Comparison of ENCODE assay signal across 16 cellular contexts in genomic region chr20:45948261-45948733, GRCh38. TPM values are rescaled to one million over a fixed set of nuclear protein-coding genes. Genes with fewer than 3 reads are reported as not detected.
DNase-seq lines count a peak whose midpoint lies in the region; ATAC-seq, FAIRE-seq and TF ChIP-seq lines count a peak whose summit lies in the region.
"Had no signal": no experiment of that assay in that cellular context is flagged by ENCODE, and none has a peak within 500 bp of the region (broad histone marks: within the 10 kb centered on the region; RNA-seq: fewer than 3 reads in every experiment).

No MANE protein-coding gene starts in this region.

- peaks cover 17% of the 10 kb centered on the region for H3K4me1 ChIP-seq in BLaER1
- H3K4me1 ChIP-seq in HEK293 (ENCODE audit: control insufficient read depth, insufficient read depth, low read length), result no peaks in the 10 kb centered on the region
- H3K4me1 ChIP-seq in GM12878 (ENCODE audit: control insufficient read depth, insufficient read depth, low read length), result peaks cover 3% of the 10 kb centered on the region; the same call in 1 of the 2 replicates
- H3K4me1 ChIP-seq in osteoblast (ENCODE audit: insufficient read depth, low read length), result peaks cover 13% of the 10 kb centered on the region
- H3K4me1 ChIP-seq in CD4-positive, alpha-beta memory T cell (ENCODE audit: insufficient read depth, low read length), result peaks cover 8% of the 10 kb centered on the region
- H3K4me1 ChIP-seq in testis, result peaks cover 18% of the 10 kb centered on the region

- no peaks in the 10 kb centered on the region for H3K27me3 Mint-ChIP-seq in CD4-positive, alpha-beta memory T cell
- H3K27me3 Mint-ChIP-seq: activated naive CD8-positive, alpha-beta T cell had no signal

- peak overlapping the region in 3 of 7 donors; percentile 16 to 78 (median 63) for H3K27ac Mint-ChIP-seq in CD4-positive, alpha-beta memory T cell

- no TSS peak for BruUV-seq in GM12878 (replicated peaks; lab: Mats Ljungman, UMichigan)

- peaks cover 42 to 82% of the 10 kb centered on the region in 2 donors for H3K36me3 Mint-ChIP-seq in CD4-positive, alpha-beta memory T cell

- intact Hi-C loops in GM12878 (cut with micrococcal nuclease; ENCODE audit: unreplicated experiment) (no loop called here), testis (cut with DNase I; ENCODE audit: low total_unique reads) (no loop called here)
- intact Hi-C loops in CD4-positive, alpha-beta memory T cell (cut with micrococcal nuclease), result no loop called here

- peak overlapping the region; percentile 40; the same call in 1 of the 2 replicates for H3K9ac ChIP-seq in BLaER1
- no peak overlapping the region for H3K9ac ChIP-seq in GM12878 (ENCODE audit: control insufficient read depth, insufficient read depth, low read length)

- no peak for TF ChIP-seq RAD21 in GM12878 (IDR thresholded peaks at IDR 0.05; ENCODE audit: insufficient read depth, low read depth, low read length)

- peaks cover 100% of the 10 kb centered on the region for H3K36me3 ChIP-seq in BLaER1
- H3K36me3 ChIP-seq in HEK293 (ENCODE audit: control insufficient read depth in 2 of 2, insufficient read depth in 1 of 2, low read length in 2 of 2), result peaks cover 0 to 100% of the 10 kb centered on the region in 2 experiments; a peak in 1 of 3 replicates
- H3K36me3 ChIP-seq in GM12878 (ENCODE audit: control insufficient read depth in 2 of 2, insufficient read depth in 2 of 2, low read length in 1 of 2), result peaks cover 21 to 58% of the 10 kb centered on the region in 2 experiments
- peaks cover 92% of the 10 kb centered on the region for H3K36me3 ChIP-seq in osteoblast (ENCODE audit: insufficient read depth, low read length)
- peaks cover 79% of the 10 kb centered on the region for H3K36me3 ChIP-seq in CD4-positive, alpha-beta memory T cell (ENCODE audit: insufficient read depth, low read length)
- H3K36me3 ChIP-seq in testis (ENCODE audit: low read depth, missing control alignments), result peaks cover 4% of the 10 kb centered on the region

- DNase-seq in GM12878 (ENCODE audit: low read depth, low spot score) (no peak), osteoblast (ENCODE audit: insufficient read length, low spot score, missing footprints) (peak; percentile 81), testis (no peak)
- no peak for DNase-seq in CD4-positive, alpha-beta memory T cell
- DNase-seq: activated CD4-positive, alpha-beta T cell treated with anti-CD3 and anti-CD28 coated beads, Interleukin-2, amount 50 U/mL, for 1 hour; left ventricle myocardium inferior; NCI-H1436 treated with DMSO at 0.1 percent for 48 hours; NCI-H2171 treated with DMSO at 0.1 percent for 48 hours; NCI-H82; sigmoid colon; stimulated activated CD4-positive, alpha-beta T cell treated with anti-CD3 and anti-CD28 coated beads, Interleukin-2, amount 100 ng/mL, for 24 hours had no signal

- H3K27me3 ChIP-seq in BLaER1 (no peaks in the 10 kb centered on the region), GM12878 (replicated peaks in 1 of 2; ENCODE audit: control insufficient read depth in 2 of 2, insufficient read depth in 2 of 2, low read length in 1 of 2) (no peaks in the 10 kb centered on the region), osteoblast (ENCODE audit: insufficient read depth, low read length) (no peaks in the 10 kb centered on the region), testis (no peaks in the 10 kb centered on the region)
- H3K27me3 ChIP-seq in CD4-positive, alpha-beta memory T cell (ENCODE audit: insufficient read depth, low read length), result no peaks in the 10 kb centered on the region
- H3K27me3 ChIP-seq: sigmoid colon had no signal

- no peaks in the 10 kb centered on the region for H3K9me3 Mint-ChIP-seq in CD4-positive, alpha-beta memory T cell

- H3K4me2 ChIP-seq in BLaER1 (peak overlapping the region; percentile 18), GM12878 (ENCODE audit: control insufficient read depth, insufficient read depth) (no peak overlapping the region), osteoblast (ENCODE audit: insufficient read depth, low read length) (no peak overlapping the region)

- SMC1A ChIA-PET in GM12878 (lab: Charles Lee; ENCODE audit: uncharacterized antibody, unreplicated experiment), result interaction anchor here (1.4 kb wide), 1 partner anchor 23 kb away, joined by 3 read pairs; the partner anchor contains the start of gene ZNF335

- no peak overlapping the region for H3K4me3 ChIP-seq in BLaER1
- no peak overlapping the region for H3K4me3 ChIP-seq in HEK293 (ENCODE audit: low read depth, low read length)
- no peak overlapping the region for H3K4me3 ChIP-seq in GM12878
- H3K4me3 ChIP-seq in osteoblast (ENCODE audit: insufficient read depth, low read length), result no peak overlapping the region
- H3K4me3 ChIP-seq in CD4-positive, alpha-beta memory T cell (ENCODE audit: low read length in 2 of 2), result no peak overlapping the region
- no peak overlapping the region for H3K4me3 ChIP-seq in testis
- H3K4me3 ChIP-seq: left ventricle myocardium inferior, sigmoid colon had no signal

- H3K79me2 ChIP-seq in GM12878 (ENCODE audit: control insufficient read depth, insufficient read depth, low read length) (no peaks in the 10 kb centered on the region), osteoblast (ENCODE audit: insufficient read depth, low read length) (no peaks in the 10 kb centered on the region)

- FAIRE-seq in GM12878 (lab: Jason Lieb, UNC), result no peak

- no peak for TF ChIP-seq EP300 in GM12878 (IDR thresholded peaks at IDR 0.05; ENCODE audit: borderline replicate concordance in 1 of 2, control insufficient read depth in 1 of 2, low read depth in 2 of 2, low read length in 2 of 2)

- TF ChIP-seq POLR2A in GM12878 (IDR thresholded peaks at IDR 0.05; ENCODE audit: low read depth, low read length), result peak; percentile 61
- no peak for TF ChIP-seq POLR2A in testis (IDR thresholded peaks at IDR 0.05)

- peak overlapping the region; percentile 49; the same call in 1 of the 2 replicates for H3K27ac ChIP-seq in BLaER1
- no peak overlapping the region for H3K27ac ChIP-seq in HEK293 (ENCODE audit: extremely low read depth, low read depth, low read length)
- no peak overlapping the region for H3K27ac ChIP-seq in GM12878 (ENCODE audit: control insufficient read depth, insufficient read depth)
- H3K27ac ChIP-seq in osteoblast (ENCODE audit: low read depth, low read length), result no peak overlapping the region
- H3K27ac ChIP-seq in CD4-positive, alpha-beta memory T cell (ENCODE audit: low read depth, low read length), result no peak overlapping the region
- no peak overlapping the region for H3K27ac ChIP-seq in testis
- H3K27ac ChIP-seq: left ventricle myocardium inferior, sigmoid colon had no signal

- H3K4me3 Mint-ChIP-seq in CD4-positive, alpha-beta memory T cell, result no peak overlapping the region
- H3K4me3 Mint-ChIP-seq: activated naive CD8-positive, alpha-beta T cell had no signal

- in situ Hi-C loops in GM12878 (cut with MboI), result no loop called here

- H3K9me3 ChIP-seq in BLaER1, result no peaks in the 10 kb centered on the region
- H3K9me3 ChIP-seq in HEK293 (ENCODE audit: control insufficient read depth, insufficient read depth, low read depth, low read length), result no peaks in the 10 kb centered on the region
- no peaks in the 10 kb centered on the region for H3K9me3 ChIP-seq in GM12878 (replicated peaks; ENCODE audit: control insufficient read depth, insufficient read depth, low read length)
- H3K9me3 ChIP-seq in osteoblast (ENCODE audit: low read depth, low read length), result no peaks in the 10 kb centered on the region
- H3K9me3 ChIP-seq in CD4-positive, alpha-beta memory T cell (ENCODE audit: control insufficient read depth in 1 of 2, low read length in 2 of 2), result no peaks in the 10 kb centered on the region
- H3K9me3 ChIP-seq in testis, result no peaks in the 10 kb centered on the region
- H3K9me3 ChIP-seq: left ventricle myocardium inferior, sigmoid colon had no signal

- POLR2A ChIA-PET in HEK293 (lab: Yijun Ruan, JAX), result interaction anchor here (0.5 to 3.8 kb wide), 6 partner anchors 9 to 134 kb away, joined by 3 to 28 read pairs (median 6); partner anchors contain the start of gene PCIF1
- POLR2A ChIA-PET in GM12878 (lab: Charles Lee), result interaction anchor here (1.9 to 3.2 kb wide), 2 partner anchors 12 to 13 kb away, joined by 5 to 13 read pairs; no protein-coding TSS in a partner anchor
- POLR2A ChIA-PET in CD4-positive, alpha-beta memory T cell (lab: Charles Lee; ENCODE audit: partially characterized antibody), result interaction anchor here (0.9 to 13.3 kb wide), 5 partner anchors 12 to 149 kb away, joined by 3 to 175 read pairs (median 58); partner anchors contain the start of genes PCIF1, ZNF335 and ZSWIM3

- CTCF ChIA-PET in HEK293 (lab: Yijun Ruan, JAX) (interaction anchor here (1.2 to 1.8 kb wide), 2 partner anchors 38 to 149 kb away, joined by 4 to 8 read pairs; no protein-coding TSS in a partner anchor), GM12878 (lab: Yijun Ruan, JAX) (interaction anchor here (8.0 kb wide), 1 partner anchor 22 kb away, joined by 33 read pairs; no protein-coding TSS in a partner anchor)
- CTCF ChIA-PET in CD4-positive, alpha-beta memory T cell (lab: Charles Lee; ENCODE audit: partially characterized antibody), result interaction anchor here (1.0 to 2.5 kb wide), 3 partner anchors 15 to 21 kb away, joined by 4 to 17 read pairs (median 4); no protein-coding TSS in a partner anchor

- H3K4me1 Mint-ChIP-seq in CD4-positive, alpha-beta memory T cell, result peaks cover 2 to 28% (median 20%) of the 10 kb centered on the region in 4 donors

- ATAC-seq in GM12878, result peak; percentile 10; the same call in 2 of the 3 replicates
- ATAC-seq in HG03039 (IDR thresholded peaks at IDR 0.05; ENCODE audit: unreplicated experiment), result no peak
- ATAC-seq: esophagus mucosa had no signal

- no peak for TF ChIP-seq CTCF in HEK293 (tag by site-specific recombination; IDR thresholded peaks at IDR 0.05)
- TF ChIP-seq CTCF in GM12878 (IDR thresholded peaks at IDR 0.05 in 2 of 3, conservative IDR thresholded peaks at IDR 0.05 in 1 of 3; ENCODE audit: control insufficient read depth in 2 of 3, extremely low read depth in 1 of 3, insufficient read depth in 1 of 3, low read depth in 3 of 3, low read length in 3 of 3), result no peak
- no peak for TF ChIP-seq CTCF in osteoblast (IDR thresholded peaks at IDR 0.05; ENCODE audit: extremely low read depth, low read depth, low read length)
- no peak for TF ChIP-seq CTCF in testis (IDR thresholded peaks at IDR 0.05)

- H2AFZ ChIP-seq in GM12878 (ENCODE audit: control insufficient read depth, low read depth, low read length) (no peak overlapping the region), osteoblast (ENCODE audit: low read length) (no peak overlapping the region)

- H4K20me1 ChIP-seq in BLaER1 (peaks cover 58% of the 10 kb centered on the region), GM12878 (ENCODE audit: control insufficient read depth, insufficient read depth) (no peaks in the 10 kb centered on the region), osteoblast (ENCODE audit: insufficient read depth, low read length) (no peaks in the 10 kb centered on the region)

- RAD21 ChIA-PET in GM12878 (lab: Charles Lee; ENCODE audit: unreplicated experiment), result interaction anchor here (1.3 kb wide), 1 partner anchor 22 kb away, joined by 3 read pairs; no protein-coding TSS in a partner anchor

- WGBS in GM12878 (ENCODE audit: insufficient coverage, insufficient replicate concordance, low lambda C conversion rate, missing lambda C conversion rate), result 49% methylated on average over 7 of the region's 7 CpGs
- WGBS in testis, 2 donors, result 71 to 92% methylated on average over 3 to 7 of the region's 7 CpGs

RNA-seq across cellular contexts. Expression of gene PCIF1, which starts 13.8 kb away (rescaled TPM):
- total RNA-seq in GM12878 (2013; cell fraction: nucleolus; rRNA removed), result 23.3 and 27.4 TPM in 2 replicates
- total RNA-seq in GM12878 (2014; rRNA removed) (13.8 and 14.3 TPM in 2 replicates), GM12878 (2014; rRNA removed; fragmentation: Illumina TruSeq; extraction: Trizol) (7.7 and 9.9 TPM in 2 replicates), GM12878 (2021) (29.2 and 29.9 TPM in 2 replicates), osteoblast (12.7 and 14.4 TPM in 2 replicates), testis (10 to 100 TPM; 39.4 to 48.7 TPM)
- 18.3 TPM for polyA plus RNA-seq in GM12878 (2011; ENCODE audit: low read depth)
- polyA plus RNA-seq in GM12878 (2011; rRNA removed) (9.6 and 13.3 TPM in 2 replicates), GM12878 (2014; fragmentation: Illumina TruSeq; extraction: Trizol) (13.4 and 23.4 TPM in 2 replicates), GM12878 (2014; fragmentation: Nextera tagmentation; extraction: Ambion mirVana) (10 to 100 TPM in 1 of 2 experiments, 1 to 10 TPM in 1; 8.4 to 10.1 TPM), GM12878 (2014; rRNA removed) (21.4 and 22.5 TPM in 2 replicates), GM12878 (2016; fragmentation: Nextera tagmentation; extraction: Ambion mirVana) (10 to 100 TPM; 32.7 to 32.9 TPM), testis (ENCODE audit: insufficient read depth, low read depth, low replicate concordance) (39.3 TPM)
- polyA plus RNA-seq in GM12878 (2011; cell fraction: cytosol; rRNA removed), result 23.5 and 24.0 TPM in 2 replicates
- polyA plus RNA-seq in GM12878 (2011; cell fraction: nucleus; rRNA removed), result 53.5 and 55.4 TPM in 2 replicates
- polyA plus RNA-seq in GM12878 (2012), result 26.9 and 34.4 TPM in 2 replicates
- 15.1 and 24.4 TPM in 2 replicates for polyA minus RNA-seq in GM12878 (2011; rRNA and poly(A)+ RNA removed)
- 9.4 and 9.8 TPM in 2 replicates for polyA minus RNA-seq in GM12878 (2011; cell fraction: cytosol; rRNA and poly(A)+ RNA removed)
- 27.7 and 40.9 TPM in 2 replicates for polyA minus RNA-seq in GM12878 (2011; cell fraction: nucleus; rRNA and poly(A)+ RNA removed)
- total RNA-seq in CD4-positive, alpha-beta memory T cell, result 10 to 100 TPM; 63.1 to 69.4 TPM
- polyA plus RNA-seq in CD4-positive, alpha-beta memory T cell, result 10 to 100 TPM; 70.9 to 83.4 TPM

RNA-seq across cellular contexts. Expression of gene ZNF335, which starts 23.7 kb away (rescaled TPM):
- 110 and 127 TPM in 2 replicates for total RNA-seq in GM12878 (2013; cell fraction: nucleolus; rRNA removed)
- total RNA-seq in GM12878 (2014; rRNA removed) (19.9 and 24.2 TPM in 2 replicates), GM12878 (2014; rRNA removed; fragmentation: Illumina TruSeq; extraction: Trizol) (10.5 and 12.3 TPM in 2 replicates), GM12878 (2021) (25.0 and 30.1 TPM in 2 replicates), osteoblast (18.3 and 20.3 TPM in 2 replicates), testis (10 to 100 TPM; 50.5 to 53.5 TPM)
- polyA plus RNA-seq in GM12878 (2011; ENCODE audit: low read depth), result 6.9 TPM
- polyA plus RNA-seq in GM12878 (2011; rRNA removed) (5.0 and 11.4 TPM in 2 replicates), GM12878 (2014; fragmentation: Illumina TruSeq; extraction: Trizol) (3.4 and 12.5 TPM in 2 replicates), GM12878 (2014; fragmentation: Nextera tagmentation; extraction: Ambion mirVana) (1 to 10 TPM in 1 of 2 experiments, under 1 TPM in 1; 0.74 to 1.2 TPM), GM12878 (2014; rRNA removed) (24.8 and 27.2 TPM in 2 replicates), GM12878 (2016; fragmentation: Nextera tagmentation; extraction: Ambion mirVana) (10 to 100 TPM; 16.5 to 19.5 TPM), testis (ENCODE audit: insufficient read depth, low read depth, low replicate concordance) (25.3 TPM)
- polyA plus RNA-seq in GM12878 (2011; cell fraction: cytosol; rRNA removed), result 13.1 and 18.1 TPM in 2 replicates
- polyA plus RNA-seq in GM12878 (2011; cell fraction: nucleus; rRNA removed), result 80.6 and 103 TPM in 2 replicates
- polyA plus RNA-seq in GM12878 (2012), result 13.7 and 15.3 TPM in 2 replicates
- 28.2 and 32.4 TPM in 2 replicates for polyA minus RNA-seq in GM12878 (2011; rRNA and poly(A)+ RNA removed)
- polyA minus RNA-seq in GM12878 (2011; cell fraction: cytosol; rRNA and poly(A)+ RNA removed), result 6.3 and 9.9 TPM in 2 replicates
- 45.3 and 81.1 TPM in 2 replicates for polyA minus RNA-seq in GM12878 (2011; cell fraction: nucleus; rRNA and poly(A)+ RNA removed)
- total RNA-seq in CD4-positive, alpha-beta memory T cell, result 10 to 100 TPM; 62.5 to 63.2 TPM
- 10 to 100 TPM in 1 of 2 donors, 1 to 10 TPM in 1; 6.4 to 16.5 TPM for polyA plus RNA-seq in CD4-positive, alpha-beta memory T cell

RNA-seq across cellular contexts. Expression of gene PLTP, which starts 36.3 kb away (rescaled TPM):
- 14.6 and 15.7 TPM in 2 replicates for total RNA-seq in GM12878 (2013; cell fraction: nucleolus; rRNA removed)
- 9.2 and 10.6 TPM in 2 replicates for total RNA-seq in GM12878 (2014; rRNA removed)
- total RNA-seq in GM12878 (2014; rRNA removed; fragmentation: Illumina TruSeq; extraction: Trizol), result 4.0 and 4.1 TPM in 2 replicates
- 9.7 and 10.8 TPM in 2 replicates for total RNA-seq in GM12878 (2021)
- polyA plus RNA-seq in GM12878 (2011; ENCODE audit: low read depth), result 5.7 TPM
- 3.1 and 4.9 TPM in 2 replicates for polyA plus RNA-seq in GM12878 (2011; rRNA removed)
- polyA plus RNA-seq in GM12878 (2011; cell fraction: cytosol; rRNA removed), result 8.8 and 9.1 TPM in 2 replicates
- polyA plus RNA-seq in GM12878 (2011; cell fraction: nucleus; rRNA removed), result 4.1 and 4.6 TPM in 2 replicates
- polyA plus RNA-seq in GM12878 (2012), result 11.3 and 16.6 TPM in 2 replicates
- polyA plus RNA-seq in GM12878 (2014; fragmentation: Illumina TruSeq; extraction: Trizol), result 2.6 and 6.1 TPM in 2 replicates
- polyA plus RNA-seq in GM12878 (2014; fragmentation: Nextera tagmentation; extraction: Ambion mirVana), result 1 to 10 TPM; 1.6 TPM
- 9.1 and 9.9 TPM in 2 replicates for polyA plus RNA-seq in GM12878 (2014; rRNA removed)
- 10 to 100 TPM; 12.4 to 17.0 TPM for polyA plus RNA-seq in GM12878 (2016; fragmentation: Nextera tagmentation; extraction: Ambion mirVana)
- polyA minus RNA-seq in GM12878 (2011; rRNA and poly(A)+ RNA removed), result 2.6 and 6.4 TPM in 2 replicates
- 0.62 and 0.94 TPM in 2 replicates for polyA minus RNA-seq in GM12878 (2011; cell fraction: cytosol; rRNA and poly(A)+ RNA removed)
- polyA minus RNA-seq in GM12878 (2011; cell fraction: nucleus; rRNA and poly(A)+ RNA removed), result 0.77 and 1.5 TPM in 2 replicates
- total RNA-seq in osteoblast, result 15.3 and 21.7 TPM in 2 replicates
- under 1 TPM in 1 of 2 experiments, not detected in 1; 0.19 TPM for total RNA-seq in CD4-positive, alpha-beta memory T cell
- polyA plus RNA-seq in CD4-positive, alpha-beta memory T cell, result under 1 TPM; 0.29 to 0.69 TPM
- 10 to 100 TPM; 53.3 to 80.0 TPM for total RNA-seq in testis
- 105 TPM for polyA plus RNA-seq in testis (ENCODE audit: insufficient read depth, low read depth, low replicate concordance)

RNA-seq across cellular contexts. Expression of gene CTSA, which starts 57.2 kb away (rescaled TPM):
- 84.3 and 84.6 TPM in 2 replicates for total RNA-seq in GM12878 (2013; cell fraction: nucleolus; rRNA removed)
- total RNA-seq in GM12878 (2014; rRNA removed) (21.6 and 29.1 TPM in 2 replicates), GM12878 (2014; rRNA removed; fragmentation: Illumina TruSeq; extraction: Trizol) (19.5 and 21.7 TPM in 2 replicates), GM12878 (2021) (41.5 and 42.1 TPM in 2 replicates), osteoblast (157 and 181 TPM in 2 replicates), testis (100 to 1,000 TPM; 112 to 223 TPM)
- polyA plus RNA-seq in GM12878 (2011; ENCODE audit: low read depth), result 20.7 TPM
- polyA plus RNA-seq in GM12878 (2011; rRNA removed) (16.3 and 30.3 TPM in 2 replicates), GM12878 (2014; fragmentation: Illumina TruSeq; extraction: Trizol) (37.9 and 47.1 TPM in 2 replicates), GM12878 (2014; fragmentation: Nextera tagmentation; extraction: Ambion mirVana) (1 to 10 TPM; 7.1 to 8.6 TPM), GM12878 (2014; rRNA removed) (42.2 and 44.1 TPM in 2 replicates), GM12878 (2016; fragmentation: Nextera tagmentation; extraction: Ambion mirVana) (10 to 100 TPM; 61.0 to 67.0 TPM), testis (ENCODE audit: insufficient read depth, low read depth, low replicate concordance) (103 TPM)
- 50.5 and 59.5 TPM in 2 replicates for polyA plus RNA-seq in GM12878 (2011; cell fraction: cytosol; rRNA removed)
- 150 and 165 TPM in 2 replicates for polyA plus RNA-seq in GM12878 (2011; cell fraction: nucleus; rRNA removed)
- polyA plus RNA-seq in GM12878 (2012), result 37.9 and 40.3 TPM in 2 replicates
- polyA minus RNA-seq in GM12878 (2011; rRNA and poly(A)+ RNA removed), result 50.5 and 51.0 TPM in 2 replicates
- 19.1 and 22.4 TPM in 2 replicates for polyA minus RNA-seq in GM12878 (2011; cell fraction: cytosol; rRNA and poly(A)+ RNA removed)
- polyA minus RNA-seq in GM12878 (2011; cell fraction: nucleus; rRNA and poly(A)+ RNA removed), result 56.5 and 84.8 TPM in 2 replicates
- 100 to 1,000 TPM; 102 to 103 TPM for total RNA-seq in CD4-positive, alpha-beta memory T cell
- polyA plus RNA-seq in CD4-positive, alpha-beta memory T cell, result 100 to 1,000 TPM; 143 to 165 TPM

RNA-seq across cellular contexts. Expression of gene NEURL2, which starts 57.3 kb away (rescaled TPM):
- total RNA-seq in GM12878 (2013; cell fraction: nucleolus; rRNA removed), result 9.5 and 9.7 TPM in 2 replicates
- total RNA-seq in GM12878 (2014; rRNA removed) (5.8 and 7.0 TPM in 2 replicates), GM12878 (2014; rRNA removed; fragmentation: Illumina TruSeq; extraction: Trizol) (1.2 TPM in 2 replicates), GM12878 (2021) (4.7 and 5.7 TPM in 2 replicates), osteoblast (4.7 and 7.1 TPM in 2 replicates), testis (1 to 10 TPM; 7.0 to 9.1 TPM)
- 0.46 TPM for polyA plus RNA-seq in GM12878 (2011; ENCODE audit: low read depth)
- polyA plus RNA-seq in GM12878 (2011; rRNA removed) (0.42 and 0.53 TPM in 2 replicates), GM12878 (2014; fragmentation: Illumina TruSeq; extraction: Trizol) (1.0 TPM in 1 of 2 replicates, not detected in the other), GM12878 (2014; fragmentation: Nextera tagmentation; extraction: Ambion mirVana) (1 to 10 TPM in 1 of 2 experiments, under 1 TPM in 1; 0.97 to 1.8 TPM), GM12878 (2014; rRNA removed) (6.5 and 6.9 TPM in 2 replicates), GM12878 (2016; fragmentation: Nextera tagmentation; extraction: Ambion mirVana) (1 to 10 TPM; 3.7 to 4.1 TPM), testis (ENCODE audit: insufficient read depth, low read depth, low replicate concordance) (1.9 TPM)
- 1.3 and 2.1 TPM in 2 replicates for polyA plus RNA-seq in GM12878 (2011; cell fraction: cytosol; rRNA removed)
- polyA plus RNA-seq in GM12878 (2011; cell fraction: nucleus; rRNA removed), result 2.0 and 2.8 TPM in 2 replicates
- polyA plus RNA-seq in GM12878 (2012), result 2.4 and 3.4 TPM in 2 replicates
- 0.22 and 2.3 TPM in 2 replicates for polyA minus RNA-seq in GM12878 (2011; rRNA and poly(A)+ RNA removed)
- 1.1 and 1.9 TPM in 2 replicates for polyA minus RNA-seq in GM12878 (2011; cell fraction: cytosol; rRNA and poly(A)+ RNA removed)
- 2.4 and 5.9 TPM in 2 replicates for polyA minus RNA-seq in GM12878 (2011; cell fraction: nucleus; rRNA and poly(A)+ RNA removed)
- 1 to 10 TPM; 5.5 to 5.6 TPM for total RNA-seq in CD4-positive, alpha-beta memory T cell
- polyA plus RNA-seq in CD4-positive, alpha-beta memory T cell, result under 1 TPM; 0.29 to 0.75 TPM

Comparison
In these comparisons a context has a peak if more than half of its experiments do, and no peak if none do; other contexts are left out.
1. RNA of gene PLTP, which starts 36.3 kb away (total RNA-seq): 53.3 to 80.0 TPM in testis, 15.3 to 21.7 TPM in osteoblast and 4.0 to 15.7 TPM in GM12878; 0.19 TPM in CD4-positive, alpha-beta memory T cell; every median in the first group is over 4 times any median in the second.